Comparison of ENCODE assay signal across 14 cellular contexts in genomic region chr19:5012688-5013457, GRCh38. TPM values are rescaled to one million over a fixed set of nuclear protein-coding genes. Genes with fewer than 3 reads are reported as not detected.
DNase-seq lines count a peak whose midpoint lies in the region; ATAC-seq, FAIRE-seq and TF ChIP-seq lines count a peak whose summit lies in the region.
"Had no signal": no experiment of that assay in that cellular context is flagged by ENCODE, and none has a peak within 500 bp of the region (broad histone marks: within the 10 kb centered on the region; RNA-seq: fewer than 3 reads in every experiment).

No MANE protein-coding gene starts in this region.

- ATAC-seq in Right ventricle myocardium inferior (peak; percentile 15), WTC11 (no peak)
- ATAC-seq: GM23338 had no signal

- peak overlapping the region; percentile 15 for H3K9ac ChIP-seq in neuronal stem cell (ENCODE audit: low read depth, low read length, poor library complexity)

- peaks cover 9% of the 10 kb centered on the region for H3K36me3 Mint-ChIP-seq in WTC11
- H3K36me3 Mint-ChIP-seq: CD4-positive, CD25-positive, alpha-beta regulatory T cell had no signal

- no peak overlapping the region for H4K91ac ChIP-seq in neuronal stem cell (ENCODE audit: low read depth, low read length, poor library complexity)

- CTCF ChIA-PET in WTC11 (lab: Charles Lee), result interaction anchor here (0.7 kb wide), 1 partner anchor 10 kb away, joined by 3 read pairs; no protein-coding TSS in a partner anchor

- FAIRE-seq in small intestine (lab: Jason Lieb, UNC), result no peak

- no peak overlapping the region for H2AFZ ChIP-seq in neuronal stem cell (ENCODE audit: low read length)
- H2AFZ ChIP-seq: GM23338 had no signal

- H3K4me1 ChIP-seq in right atrium auricular region, result peaks cover 0 to 34% of the 10 kb centered on the region in 2 donors
- no peaks in the 10 kb centered on the region for H3K4me1 ChIP-seq in neuronal stem cell (ENCODE audit: control insufficient read depth in 2 of 2, insufficient read depth in 1 of 2, low read depth in 1 of 2, low read length in 2 of 2)
- H3K4me1 ChIP-seq in small intestine (ENCODE audit: control insufficient read depth in 2 of 2, insufficient read depth in 1 of 2, low read depth in 1 of 2, low read length in 1 of 2), result no peaks in the 10 kb centered on the region

- no peak overlapping the region for H2BK15ac ChIP-seq in neuronal stem cell (ENCODE audit: low read length)

- H2AK5ac ChIP-seq in neuronal stem cell (ENCODE audit: low read depth, low read length), result no peak overlapping the region

- H3K9me3 ChIP-seq in right atrium auricular region (peaks cover 0 to 3% of the 10 kb centered on the region in 2 donors), neuronal stem cell (replicated peaks in 1 of 2; ENCODE audit: control insufficient read depth in 2 of 2, insufficient read depth in 1 of 2, low read depth in 1 of 2, low read length in 2 of 2) (peaks cover 0 to 5% of the 10 kb centered on the region in 2 donors), small intestine (ENCODE audit: control insufficient read depth, low read depth) (no peaks in the 10 kb centered on the region)

- H3K27ac Mint-ChIP-seq in WTC11, result 0 out of 2 replicates have a peak overlapping the region, but pooled peaks have one; percentile 27
- H3K27ac Mint-ChIP-seq: GM23338 had no signal

- H3K27me3 Mint-ChIP-seq in WTC11 (ENCODE audit: low read depth), result no peaks in the 10 kb centered on the region
- H3K27me3 Mint-ChIP-seq: CD4-positive, CD25-positive, alpha-beta regulatory T cell had no signal

- H3K27me3 ChIP-seq in right atrium auricular region (no peaks in the 10 kb centered on the region), neuronal stem cell (ENCODE audit: control insufficient read depth in 3 of 3, insufficient read depth in 3 of 3, low read depth in 1 of 3, low read length in 3 of 3) (no peaks in the 10 kb centered on the region), small intestine (ENCODE audit: control insufficient read depth in 2 of 2, insufficient read depth in 2 of 2, low read length in 2 of 2) (no peaks in the 10 kb centered on the region)

- WGBS in neuronal stem cell (ENCODE audit: extremely low coverage in 2 of 2, insufficient read length in 2 of 2, insufficient replicate concordance in 1 of 2), 2 donors, result no CpG with 5 or more reads among the region's 25 CpGs
- 94% methylated on average over 23 to 25 of the region's 25 CpGs for WGBS in small intestine, 3 donors

- H3K14ac ChIP-seq in neuronal stem cell (ENCODE audit: low read length), result peak overlapping the region; percentile 10

- peaks cover 5% of the 10 kb centered on the region for H3K9me3 Mint-ChIP-seq in WTC11

- no peak overlapping the region for H4K8ac ChIP-seq in neuronal stem cell (ENCODE audit: low read depth, low read length)

- TF ChIP-seq CTCF in right atrium auricular region (IDR thresholded peaks at IDR 0.05) (no peak), WTC11 (IDR thresholded peaks at IDR 0.05) (no peak)

- no peak overlapping the region for H2BK5ac ChIP-seq in neuronal stem cell (ENCODE audit: low read length)

- intact Hi-C loops in Right ventricle myocardium inferior (cut with DNase I), result no loop called here

- H3K27ac ChIP-seq in right atrium auricular region, result peak overlapping the region in 1 of 2 donors; percentile 67
- H3K27ac ChIP-seq in neuronal stem cell (replicated peaks; ENCODE audit: low read length), result no peak overlapping the region
- H3K27ac ChIP-seq in temporal lobe (ENCODE audit: low read depth, low read length), result peak overlapping the region; percentile 36
- no peak overlapping the region for H3K27ac ChIP-seq in small intestine (ENCODE audit: low read depth in 1 of 2, low read length in 1 of 2)
- H3K27ac ChIP-seq: 22Rv1 had no signal

- peaks cover 3% of the 10 kb centered on the region; the same call in 1 of the 2 replicates for H3K4me1 Mint-ChIP-seq in WTC11
- H3K4me1 Mint-ChIP-seq: GM23338 had no signal

- peak overlapping the region; percentile 85 for H3K18ac ChIP-seq in neuronal stem cell (ENCODE audit: low read length)

- POLR2A ChIA-PET in WTC11 (lab: Charles Lee), result no interaction called here

- H3K4ac ChIP-seq in neuronal stem cell (ENCODE audit: low read length), result no peak overlapping the region

- no peak overlapping the region for H2BK120ac ChIP-seq in neuronal stem cell (ENCODE audit: low read depth, low read length)

- H3K23ac ChIP-seq in neuronal stem cell (ENCODE audit: low read depth, low read length, poor library complexity), result peak overlapping the region; percentile 8

- H3K36me3 ChIP-seq in right atrium auricular region, result peaks cover 10% of the 10 kb centered on the region
- peaks cover 6 to 20% of the 10 kb centered on the region in 2 donors for H3K36me3 ChIP-seq in neuronal stem cell (replicated peaks in 1 of 2; ENCODE audit: control insufficient read depth in 2 of 2, insufficient read depth in 2 of 2, low read length in 2 of 2)
- H3K36me3 ChIP-seq in small intestine (ENCODE audit: control insufficient read depth in 2 of 2, insufficient read depth in 2 of 2, low read length in 2 of 2), result no peaks in the 10 kb centered on the region

- no peak overlapping the region for H2BK12ac ChIP-seq in neuronal stem cell (ENCODE audit: low read length)

- no peak overlapping the region for H3K4me3 ChIP-seq in right atrium auricular region
- peak overlapping the region in 1 of 2 donors; percentile 41 for H3K4me3 ChIP-seq in neuronal stem cell (ENCODE audit: low read length in 2 of 2)
- H3K4me3 ChIP-seq in small intestine (ENCODE audit: low read depth in 1 of 2, low read length in 2 of 2), result no peak overlapping the region
- H3K4me3 ChIP-seq: GM23338 had no signal

- H3K4me3 Mint-ChIP-seq in WTC11, result no peak overlapping the region
- H3K4me3 Mint-ChIP-seq: CD4-positive, CD25-positive, alpha-beta regulatory T cell; GM23338 had no signal

- peaks cover 22% of the 10 kb centered on the region for H3K79me1 ChIP-seq in neuronal stem cell (ENCODE audit: low read depth, low read length)

- no peak overlapping the region for H3K4me2 ChIP-seq in neuronal stem cell (ENCODE audit: insufficient read depth, low read length, poor library complexity, severe bottlenecking)
- H3K4me2 ChIP-seq: GM23338 had no signal

- DNase-seq in Right ventricle myocardium inferior (ENCODE audit: missing footprints) (no peak), right atrium auricular region (ENCODE audit: low spot score) (no peak), WTC11 (ENCODE audit: low spot score) (no peak), neuronal stem cell (ENCODE audit: low spot score) (no peak), germinal center (ENCODE audit: low spot score) (no peak), ureter (ENCODE audit: low spot score) (no peak), small intestine (no peak)
- DNase-seq: Calu3; CD4-positive, CD25-positive, alpha-beta regulatory T cell; DMS 273 treated with DMSO at 0.1 percent for 48 hours; H7 had no signal

TF ChIP-seq in WTC11, 78 proteins besides CTCF, POLR2A, EP300 and RAD21 (continues in another document):
- TF ChIP-seq, protein P1, sequence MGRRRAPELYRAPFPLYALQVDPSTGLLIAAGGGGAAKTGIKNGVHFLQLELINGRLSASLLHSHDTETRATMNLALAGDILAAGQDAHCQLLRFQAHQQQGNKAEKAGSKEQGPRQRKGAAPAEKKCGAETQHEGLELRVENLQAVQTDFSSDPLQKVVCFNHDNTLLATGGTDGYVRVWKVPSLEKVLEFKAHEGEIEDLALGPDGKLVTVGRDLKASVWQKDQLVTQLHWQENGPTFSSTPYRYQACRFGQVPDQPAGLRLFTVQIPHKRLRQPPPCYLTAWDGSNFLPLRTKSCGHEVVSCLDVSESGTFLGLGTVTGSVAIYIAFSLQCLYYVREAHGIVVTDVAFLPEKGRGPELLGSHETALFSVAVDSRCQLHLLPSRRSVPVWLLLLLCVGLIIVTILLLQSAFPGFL (CRISPR knock-in tag; IDR thresholded peaks at IDR 0.05; ENCODE audit: borderline replicate concordance), result no peak
- no peak for TF ChIP-seq ZNF396 (CRISPR knock-in tag; IDR thresholded peaks at IDR 0.05; ENCODE audit: borderline replicate concordance)
- no peak for TF ChIP-seq ZNF232 (CRISPR knock-in tag; IDR thresholded peaks at IDR 0.05)
- no peak for TF ChIP-seq MAX (CRISPR knock-in tag; IDR thresholded peaks at IDR 0.05)
- no peak for TF ChIP-seq TP53 (CRISPR knock-in tag; IDR thresholded peaks at IDR 0.05)
- no peak for TF ChIP-seq RELA (CRISPR knock-in tag; IDR thresholded peaks at IDR 0.05; ENCODE audit: borderline replicate concordance)
- TF ChIP-seq, protein P2, sequence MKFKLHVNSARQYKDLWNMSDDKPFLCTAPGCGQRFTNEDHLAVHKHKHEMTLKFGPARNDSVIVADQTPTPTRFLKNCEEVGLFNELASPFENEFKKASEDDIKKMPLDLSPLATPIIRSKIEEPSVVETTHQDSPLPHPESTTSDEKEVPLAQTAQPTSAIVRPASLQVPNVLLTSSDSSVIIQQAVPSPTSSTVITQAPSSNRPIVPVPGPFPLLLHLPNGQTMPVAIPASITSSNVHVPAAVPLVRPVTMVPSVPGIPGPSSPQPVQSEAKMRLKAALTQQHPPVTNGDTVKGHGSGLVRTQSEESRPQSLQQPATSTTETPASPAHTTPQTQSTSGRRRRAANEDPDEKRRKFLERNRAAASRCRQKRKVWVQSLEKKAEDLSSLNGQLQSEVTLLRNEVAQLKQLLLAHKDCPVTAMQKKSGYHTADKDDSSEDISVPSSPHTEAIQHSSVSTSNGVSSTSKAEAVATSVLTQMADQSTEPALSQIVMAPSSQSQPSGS (CRISPR knock-in tag; IDR thresholded peaks at IDR 0.05; ENCODE audit: borderline replicate concordance, low read depth), result no peak

RNA-seq across cellular contexts. Expression of gene KDM4B, which starts 44.0 kb away (rescaled TPM):
- total RNA-seq in Right ventricle myocardium inferior (38.6 TPM), right atrium auricular region (10 to 100 TPM; 17.6 to 26.0 TPM), WTC11 (2021) (43.2 to 56.0 TPM (median 53.1 TPM) in 3 replicates), temporal lobe (30.5 TPM), ureter (58.3 TPM)
- polyA plus RNA-seq in neuronal stem cell (2013, experiment 1 of 2), result 17.8 TPM
- 18.4 TPM for polyA plus RNA-seq in neuronal stem cell (2013, experiment 2 of 2)
- 10 to 100 TPM in 1 of 3 donors, 1 to 10 TPM in 2; 8.1 to 11.4 (median 9.8) TPM for polyA plus RNA-seq in small intestine
